17 cellular contexts compared by ENCODE assay signal in genomic region chr16:82638095-82638798, GRCh38. TPM values are rescaled to one million over a fixed set of nuclear protein-coding genes. Genes with fewer than 3 reads are reported as not detected.
DNase-seq lines count a peak whose midpoint lies in the region; ATAC-seq and TF ChIP-seq lines count a peak whose summit lies in the region.
"Had no signal": no experiment of that assay in that cellular context is flagged by ENCODE, and none has a peak within 500 bp of the region (broad histone marks: within the 10 kb centered on the region; RNA-seq: fewer than 3 reads in every experiment).

No MANE protein-coding gene starts in this region.

- no peaks in the 10 kb centered on the region for H3K36me3 Mint-ChIP-seq in activated T-cell treated with anti-CD3 and anti-CD28 coated beads, Interleukin-2, amount 50 U/mL, for 24 hours (ENCODE audit: low read depth)
- H3K36me3 Mint-ChIP-seq: CD14-positive monocyte had no signal

- H3K4me3 ChIP-seq in epithelial cell of proximal tubule (ENCODE audit: low read depth, low read length) (no peak overlapping the region), mesodermal cell (ENCODE audit: extremely low read depth, insufficient read depth, low read length, poor library complexity, severe bottlenecking) (no peak overlapping the region)
- H3K4me3 ChIP-seq: lung had no signal

- no peaks in the 10 kb centered on the region for H3K27me3 Mint-ChIP-seq in activated T-cell treated with anti-CD3 and anti-CD28 coated beads, Interleukin-2, amount 50 U/mL, for 24 hours
- H3K27me3 Mint-ChIP-seq: central memory CD8-positive, alpha-beta T cell had no signal

- H3K4me3 Mint-ChIP-seq in activated T-cell treated with anti-CD3 and anti-CD28 coated beads, Interleukin-2, amount 50 U/mL, for 24 hours: no peak overlapping the region
- H3K4me3 Mint-ChIP-seq: CD14-positive monocyte; central memory CD8-positive, alpha-beta T cell; T-helper 1 cell treated with Interleukin-12 subunit alpha and Interleukin-12 subunit beta and Interleukin-4 antibody, amounts not matched to agents 30 μg/mL and 1 μg/mL, for 36 hours had no signal

- H3K27ac Mint-ChIP-seq in activated T-cell treated with anti-CD3 and anti-CD28 coated beads, Interleukin-2, amount 50 U/mL, for 24 hours: no peak overlapping the region
- H3K27ac Mint-ChIP-seq: CD14-positive monocyte; T-helper 1 cell treated with Interleukin-12 subunit alpha and Interleukin-12 subunit beta and Interleukin-4 antibody, amounts not matched to agents 30 μg/mL and 1 μg/mL, for 36 hours had no signal

- peaks cover 5% of the 10 kb centered on the region for H3K4me1 Mint-ChIP-seq in activated T-cell treated with anti-CD3 and anti-CD28 coated beads, Interleukin-2, amount 50 U/mL, for 24 hours (ENCODE audit: low read depth)
- H3K4me1 Mint-ChIP-seq: CD14-positive monocyte had no signal

- peaks cover 39% of the 10 kb centered on the region for H3K36me3 ChIP-seq in mesodermal cell (ENCODE audit: control insufficient read depth, insufficient read depth, low read length)

- ATAC-seq in GM21786 (IDR thresholded peaks at IDR 0.05; ENCODE audit: unreplicated experiment) (no peak), GM18868 (IDR thresholded peaks at IDR 0.05; ENCODE audit: unreplicated experiment) (no peak)

- no peak for TF ChIP-seq CTCF in epithelial cell of proximal tubule (conservative IDR thresholded peaks at IDR 0.05; ENCODE audit: low read depth, low read length)

- 74 to 93% methylated on average over 2 to 3 of the region's 4 CpGs for WGBS in mesodermal cell (ENCODE audit: insufficient coverage in 2 of 2), 2 experiments

- H3K9me3 ChIP-seq in mesodermal cell (ENCODE audit: control insufficient read depth, low read length): no peaks in the 10 kb centered on the region

- no peaks in the 10 kb centered on the region for H3K9me3 Mint-ChIP-seq in activated T-cell treated with anti-CD3 and anti-CD28 coated beads, Interleukin-2, amount 50 U/mL, for 24 hours
- H3K9me3 Mint-ChIP-seq: CD14-positive monocyte; central memory CD8-positive, alpha-beta T cell; T-helper 1 cell treated with Interleukin-12 subunit alpha and Interleukin-12 subunit beta and Interleukin-4 antibody, amounts not matched to agents 30 μg/mL and 1 μg/mL, for 36 hours had no signal

- H3K27ac ChIP-seq in mesodermal cell (ENCODE audit: low read depth, low read length, severe bottlenecking): peak overlapping the region; percentile 66

- peak; percentile 92 for DNase-seq in EH (ENCODE audit: low read depth)
- peak; percentile 50 for DNase-seq in RKO (ENCODE audit: low spot score)
- DNase-seq in epithelial cell of proximal tubule (ENCODE audit: low read depth): peak; percentile 68
- no peak for DNase-seq in activated T-cell treated with anti-CD3 and anti-CD28 coated beads, Interleukin-2, amount 50 U/mL, for 24 hours
- DNase-seq in GM19240 (ENCODE audit: insufficient read length, low spot score): no peak
- DNase-seq: activated CD4-positive, alpha-beta T cell treated with anti-CD3 and anti-CD28 coated beads, Interleukin-2, amount 50 U/mL, for 4 hours; activated effector memory CD4-positive, alpha-beta T cell treated with Interleukin-2 at 50 U/mL for 16 hours; NCI-H2081; stimulated activated CD4-positive, alpha-beta T cell treated with anti-CD3 and anti-CD28 coated beads, Interleukin-4, amount 100 ng/mL, for 1 hour; stimulated activated naive CD4-positive, alpha-beta T cell treated with Interleukin-2 at 50 U/mL for 16 hours had no signal

- H3K4me1 ChIP-seq in mesodermal cell (ENCODE audit: control insufficient read depth, insufficient read depth, low read length, poor library complexity, severe bottlenecking): peaks cover 67% of the 10 kb centered on the region

RNA-seq across cellular contexts. Expression of gene CDH13, which starts 11.5 kb away (rescaled TPM):
- total RNA-seq in epithelial cell of proximal tubule: 38.6 and 85.4 TPM in 2 replicates
- 160 TPM for polyA plus RNA-seq in mesodermal cell (2013, experiment 1 of 2)
- 121 TPM for polyA plus RNA-seq in mesodermal cell (2013, experiment 2 of 2)

Comparison
In these comparisons a context has a peak if more than half of its experiments do, and no peak if none do; other contexts are left out.
1. DNase-seq: peak in EH (single experiment), RKO (single experiment) and epithelial cell of proximal tubule (single experiment); none in activated T-cell treated with anti-CD3 and anti-CD28 coated beads, Interleukin-2, amount 50 U/mL, for 24 hours (single experiment) and GM19240 (single experiment).